Comparison of ENCODE assay signal across 8 cellular contexts in the genomic region with DNA sequence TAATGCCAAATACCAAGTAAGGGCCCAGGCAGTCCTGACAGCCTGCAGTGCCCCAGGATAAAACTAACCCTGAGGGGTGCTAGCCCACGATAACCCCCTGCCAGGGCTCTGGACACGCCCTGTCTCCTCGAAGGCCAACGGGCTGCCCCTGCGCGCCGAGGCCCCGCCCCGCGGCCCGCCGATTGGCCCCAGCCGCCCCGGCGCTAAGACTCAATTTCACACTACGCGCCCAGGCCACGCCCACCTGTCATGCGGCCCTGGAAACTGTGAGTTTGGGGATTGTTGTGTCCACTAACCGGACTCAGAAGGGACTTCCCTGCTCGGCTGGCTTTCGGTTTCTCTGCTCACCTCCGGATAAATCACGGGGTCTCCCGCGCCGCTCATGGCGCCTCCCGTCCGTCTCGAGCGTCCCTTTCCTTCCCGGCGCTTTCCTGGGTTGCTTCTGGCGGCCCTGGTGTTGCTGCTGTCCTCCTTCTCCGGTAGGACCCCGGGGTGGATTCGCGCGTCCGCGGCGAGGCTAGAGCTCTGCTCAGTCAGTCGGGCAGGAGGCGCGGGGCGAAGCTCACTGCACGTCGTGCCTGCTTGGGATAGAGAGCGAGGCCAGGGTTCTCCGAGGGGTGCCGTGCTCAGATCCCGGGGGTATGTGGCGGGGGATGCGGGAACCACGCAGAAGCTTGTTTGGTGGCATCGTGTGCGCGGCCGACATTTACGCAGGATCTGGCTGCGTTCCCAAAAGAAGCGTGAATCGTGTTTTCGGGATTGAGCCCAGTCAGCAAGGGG. TPM values are rescaled to one million over a fixed set of nuclear protein-coding genes. Genes with fewer than 3 reads are reported as not detected.
DNase-seq lines count a peak whose midpoint lies in the region; ATAC-seq, FAIRE-seq and TF ChIP-seq lines count a peak whose summit lies in the region.

A gene (plus strand): TSS at position 282 of the 780 bp plus-strand sequence. CDS start 101 bp downstream, at position 383.

- no peaks in the 10 kb centered on the region for H3K9me3 Mint-ChIP-seq in T-helper 1 cell treated with Interleukin-12 subunit alpha and Interleukin-12 subunit beta and Interleukin-4 antibody, amounts not matched to agents 30 μg/mL and 1 μg/mL, for 36 hours

- WGBS in liver = 10% methylated on average over 65 of the region's 65 CpGs
- 86% methylated on average over 50 of the region's 65 CpGs for WGBS in HepG2 (ENCODE audit: low lambda C conversion rate)

- H3K36me3 Mint-ChIP-seq in T-helper 1 cell treated with Interleukin-12 subunit alpha and Interleukin-12 subunit beta and Interleukin-4 antibody, amounts not matched to agents 30 μg/mL and 1 μg/mL, for 36 hours (ENCODE audit: low read depth) = no peaks in the 10 kb centered on the region

- in situ Hi-C loops in HepG2 (cut with HindIII; ENCODE audit: extremely low pct_ligation_motif_present, low pct_unique_long_range_greater_than_20kb) = no loop called here

- H3K9ac ChIP-seq in liver (ENCODE audit: low read depth in 1 of 2, low read length in 2 of 2) (no peak within 1 kb of the TSS), HepG2 (ENCODE audit: insufficient read depth, low read depth, low read length) (no peak within 1 kb of the TSS)

- peak within 1 kb of the TSS; percentile 44 to 81 (median 57) for H3K4me3 ChIP-seq in liver (ENCODE audit: low read depth in 1 of 3, low read length in 3 of 3)
- no peak within 1 kb of the TSS for H3K4me3 ChIP-seq in HepG2 (replicated peaks in 1 of 3; ENCODE audit: insufficient read depth in 1 of 3, low read depth in 2 of 3, low read length in 3 of 3)
- peak within 1 kb of the TSS; percentile 42 to 60 for H3K4me3 ChIP-seq in right atrium auricular region

- no peak for FAIRE-seq in HepG2 (lab: Jason Lieb, UNC)

- peaks cover 45% of the 10 kb centered on the region for H3K27me3 Mint-ChIP-seq in T-helper 1 cell treated with Interleukin-12 subunit alpha and Interleukin-12 subunit beta and Interleukin-4 antibody, amounts not matched to agents 30 μg/mL and 1 μg/mL, for 36 hours (ENCODE audit: low read depth)

- no peak for TF ChIP-seq EP300 in HepG2 (IDR thresholded peaks at IDR 0.05; ENCODE audit: low read depth in 2 of 2, low read length in 2 of 2)
- TF ChIP-seq EP300 in HepG2 (CRISPR knock-in tag; IDR thresholded peaks at IDR 0.05; ENCODE audit: borderline replicate concordance) = no peak

- H3K4me1 ChIP-seq in liver (ENCODE audit: control insufficient read depth in 4 of 4, insufficient read depth in 4 of 4, low read length in 3 of 4) = peaks cover 2 to 14% (median 5%) of the 10 kb centered on the region in 4 donors
- no peaks in the 10 kb centered on the region for H3K4me1 ChIP-seq in HepG2 (ENCODE audit: insufficient read depth, low read length)
- H3K4me1 ChIP-seq in right atrium auricular region = peaks cover 0 to 11% of the 10 kb centered on the region in 2 donors

- H3K27ac ChIP-seq in liver (ENCODE audit: low read depth in 1 of 2, low read length in 2 of 2) = no peak within 1 kb of the TSS
- no peak within 1 kb of the TSS for H3K27ac ChIP-seq in HepG2 (ENCODE audit: extremely low read length, insufficient read depth, low read length)
- H3K27ac ChIP-seq in right atrium auricular region = no peak within 1 kb of the TSS

- ATAC-seq in HepG2 (no peak), HG03280 (IDR thresholded peaks at IDR 0.05; ENCODE audit: unreplicated experiment) (peak; percentile 90), sciatic nerve (peak; percentile 98)

- TF ChIP-seq POLR2A in HepG2 (IDR thresholded peaks at IDR 0.05; ENCODE audit: insufficient read depth in 1 of 2, low read depth in 2 of 2, low read length in 2 of 2) = no peak

- no peak within 1 kb of the TSS for H3K27ac Mint-ChIP-seq in T-helper 1 cell treated with Interleukin-12 subunit alpha and Interleukin-12 subunit beta and Interleukin-4 antibody, amounts not matched to agents 30 μg/mL and 1 μg/mL, for 36 hours

- CTCF ChIA-PET in HepG2 (lab: Yijun Ruan, JAX; ENCODE audit: low intra/inter-chr PET ratio, low total read pairs) = no interaction called here

- intact Hi-C loops in HepG2 (cut with micrococcal nuclease; ENCODE audit: unreplicated experiment) = no loop called here
- intact Hi-C loops in sciatic nerve (cut with DNase I) = no loop called here

- H2AFZ ChIP-seq in HepG2 (ENCODE audit: low read length) = no peak within 1 kb of the TSS

- BruUV-seq in HepG2 (replicated peaks; lab: Mats Ljungman, UMichigan) = no TSS peak

- H3K4me3 Mint-ChIP-seq in T-helper 1 cell treated with Interleukin-12 subunit alpha and Interleukin-12 subunit beta and Interleukin-4 antibody, amounts not matched to agents 30 μg/mL and 1 μg/mL, for 36 hours = peak within 1 kb of the TSS; percentile 81

- POLR2A ChIA-PET in HepG2 (lab: Yijun Ruan, JAX) = no interaction called here

- H3K4me1 Mint-ChIP-seq in T-helper 1 cell treated with Interleukin-12 subunit alpha and Interleukin-12 subunit beta and Interleukin-4 antibody, amounts not matched to agents 30 μg/mL and 1 μg/mL, for 36 hours (ENCODE audit: low read depth) = peaks cover 5% of the 10 kb centered on the region

- H3K9me3 ChIP-seq in liver (ENCODE audit: control insufficient read depth in 4 of 4, low read length in 3 of 4) (no peaks in the 10 kb centered on the region), HepG2 (ENCODE audit: low read length) (no peaks in the 10 kb centered on the region), right atrium auricular region (no peaks in the 10 kb centered on the region)

- H3K36me3 ChIP-seq in liver (ENCODE audit: control insufficient read depth in 4 of 4, insufficient read depth in 3 of 4, low read depth in 1 of 4, low read length in 3 of 4) = no peaks in the 10 kb centered on the region
- no peaks in the 10 kb centered on the region; a peak in 1 of 5 replicates for H3K36me3 ChIP-seq in HepG2 (replicated peaks in 1 of 2; ENCODE audit: control insufficient read depth in 1 of 2, insufficient read depth in 2 of 2, low read length in 2 of 2)
- no peaks in the 10 kb centered on the region for H3K36me3 ChIP-seq in right atrium auricular region

- no peaks in the 10 kb centered on the region for H3K79me2 ChIP-seq in HepG2 (ENCODE audit: insufficient read depth, low read length)

- no peaks in the 10 kb centered on the region for H3K27me3 ChIP-seq in liver (ENCODE audit: control insufficient read depth in 4 of 4, insufficient read depth in 4 of 4, low read length in 3 of 4)
- peaks cover 3% of the 10 kb centered on the region in 2 experiments; a peak in 2 of 5 replicates for H3K27me3 ChIP-seq in HepG2 (ENCODE audit: control insufficient read depth in 1 of 2, insufficient read depth in 2 of 2, low read length in 2 of 2)
- no peaks in the 10 kb centered on the region for H3K27me3 ChIP-seq in right atrium auricular region

- TF ChIP-seq RAD21 in liver (IDR thresholded peaks at IDR 0.05) = no peak
- no peak for TF ChIP-seq RAD21 in HepG2 (CRISPR knock-in tag; IDR thresholded peaks at IDR 0.05)

- H3K4me2 ChIP-seq in HepG2 (ENCODE audit: low read depth, low read length) = no peak within 1 kb of the TSS

- H4K20me1 ChIP-seq in HepG2 (ENCODE audit: insufficient read depth, low read length) = no peaks in the 10 kb centered on the region

- DNase-seq in HepG2 (ENCODE audit: low spot score) = no peak
- DNase-seq in amniotic epithelial cell (ENCODE audit: low read depth) = peak; percentile 30
- DNase-seq in right atrium auricular region (ENCODE audit: low spot score) = peak; percentile 68
- peak; percentile 89 for DNase-seq in sciatic nerve (ENCODE audit: low spot score)
- DNase-seq in cerebellar nuclear complex (lab: John Stamatoyannopoulos, UW) = no peak

- TF ChIP-seq CTCF in liver (IDR thresholded peaks at IDR 0.05; ENCODE audit: low read depth, low read length, missing input control) (no peak), HepG2 (CRISPR knock-in tag; IDR thresholded peaks at IDR 0.05) (no peak), right atrium auricular region (IDR thresholded peaks at IDR 0.05) (no peak)

TF ChIP-seq in liver, 16 proteins besides CTCF, POLR2A, EP300 and RAD21:
- TF ChIP-seq TAF1 (conservative IDR thresholded peaks at IDR 0.05) = no peak
- no peak for TF ChIP-seq HNF4G (IDR thresholded peaks at IDR 0.05)
- TF ChIP-seq, protein P1, sequence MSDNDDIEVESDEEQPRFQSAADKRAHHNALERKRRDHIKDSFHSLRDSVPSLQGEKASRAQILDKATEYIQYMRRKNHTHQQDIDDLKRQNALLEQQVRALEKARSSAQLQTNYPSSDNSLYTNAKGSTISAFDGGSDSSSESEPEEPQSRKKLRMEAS (IDR thresholded peaks at IDR 0.05) = peak; percentile 55
TF ChIP-seq in liver: peak in this region for 1.

TF ChIP-seq in HepG2, 621 proteins besides CTCF, POLR2A, EP300 and RAD21 (continues in another document):
- no peak for TF ChIP-seq NFYB (CRISPR knock-in tag; IDR thresholded peaks at IDR 0.05)
- no peak for TF ChIP-seq ZNF644 (CRISPR knock-in tag; IDR thresholded peaks at IDR 0.05; ENCODE audit: low read depth)

RNA-seq across cellular contexts. Expression of the gene that starts here (rescaled TPM):
- total RNA-seq in liver (10 to 100 TPM in 1 of 2 donors, under 1 TPM in 1; 0.33 to 30.9 TPM), HepG2 (2016; rRNA removed; fragmentation: Illumina TruSeq; extraction: Trizol) (not detected in 2 replicates), right atrium auricular region (not detected), sciatic nerve (0.45 TPM)
- polyA plus RNA-seq in liver (under 1 TPM; 0.18 to 0.50 TPM), HepG2 (2011; rRNA removed) (not detected in 2 replicates)
- not detected in 2 replicates for total RNA-seq in HepG2 (2016; cell fraction: cytosol; rRNA removed; fragmentation: Illumina TruSeq; extraction: Trizol; ENCODE audit: low read depth)
- not detected in 2 replicates for total RNA-seq in HepG2 (2016; cell fraction: insoluble cytoplasmic fraction; rRNA removed; fragmentation: Illumina TruSeq; extraction: Trizol)
- not detected in 2 replicates for total RNA-seq in HepG2 (2016; cell fraction: membrane; rRNA removed; fragmentation: Illumina TruSeq; extraction: Trizol)
- not detected in 2 replicates for total RNA-seq in HepG2 (2016; cell fraction: nucleus; rRNA removed; fragmentation: Illumina TruSeq; extraction: Trizol)
- not detected in 2 replicates for polyA plus RNA-seq in HepG2 (2011; cell fraction: cytosol; rRNA removed)
- polyA plus RNA-seq in HepG2 (2011; cell fraction: nucleus; rRNA removed) = not detected in 2 replicates
- polyA plus RNA-seq in HepG2 (2012) = not detected in 2 replicates
- not detected in 2 replicates for polyA plus RNA-seq in HepG2 (2016; cell fraction: cytosol; fragmentation: Illumina TruSeq; extraction: Trizol; ENCODE audit: low read depth)
- polyA plus RNA-seq in HepG2 (2016; cell fraction: insoluble cytoplasmic fraction; fragmentation: Illumina TruSeq; extraction: Trizol; ENCODE audit: low read depth) = not detected in 2 replicates
- not detected in 2 replicates for polyA plus RNA-seq in HepG2 (2016; cell fraction: membrane; fragmentation: Illumina TruSeq; extraction: Trizol; ENCODE audit: low read depth)
- polyA plus RNA-seq in HepG2 (2016; cell fraction: nucleus; fragmentation: Illumina TruSeq; extraction: Trizol; ENCODE audit: insufficient read depth, low read depth) = not detected in 2 replicates
- polyA minus RNA-seq in HepG2 (2011; rRNA and poly(A)+ RNA removed; ENCODE audit: low replicate concordance) = not detected in 2 replicates
- not detected in 2 replicates for polyA minus RNA-seq in HepG2 (2011; cell fraction: cytosol; rRNA and poly(A)+ RNA removed)
- polyA minus RNA-seq in HepG2 (2011; cell fraction: nucleus; rRNA and poly(A)+ RNA removed) = not detected in 2 replicates

Comparison
In these comparisons a context has a peak if more than half of its experiments do, and no peak if none do; other contexts are left out.
1. H3K4me3 ChIP-seq: peak in liver (3 of 3); none in HepG2 (0 of 3).
2. Peak in DNase-seq and H3K4me3 ChIP-seq in right atrium auricular region; RNA of the gene not detected or under 1 TPM.
3. Peak in DNase-seq and ATAC-seq in sciatic nerve; RNA of the gene not detected or under 1 TPM.